30 cellular contexts compared by ENCODE assay signal in the genomic region with DNA sequence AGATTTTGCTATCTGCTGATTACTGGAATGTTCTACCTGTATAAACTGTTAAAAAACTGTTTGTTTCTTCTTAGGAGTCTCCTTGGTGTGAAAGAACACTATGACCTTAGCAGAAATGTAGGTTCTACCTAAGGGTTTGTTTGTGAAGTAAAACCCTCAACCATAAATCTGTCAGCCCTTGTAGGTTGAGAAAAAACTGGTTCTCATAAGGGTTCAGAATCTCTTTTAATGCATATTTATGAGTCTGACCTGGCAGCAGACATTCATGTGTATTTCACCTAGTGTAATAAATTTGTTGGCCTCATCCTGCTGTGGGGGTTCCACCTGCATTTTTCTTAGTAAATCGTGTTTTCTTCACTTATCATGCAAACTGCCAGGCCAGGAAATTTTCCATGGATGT. TPM values are rescaled to one million over a fixed set of nuclear protein-coding genes. Genes with fewer than 3 reads are reported as not detected.
"Had no signal": no experiment of that assay in that cellular context is flagged by ENCODE, and none has a peak within 500 bp of the region (broad histone marks: within the 10 kb centered on the region; RNA-seq: fewer than 3 reads in every experiment).

No MANE protein-coding gene starts in this region.

- H3K9me3 Mint-ChIP-seq: activated CD4-positive, alpha-beta memory T cell treated with anti-CD3 and anti-CD28 coated beads, Interleukin-2, amount 10 ng/mL, durations not matched to agents 7 days and 5 days; activated CD4-positive, alpha-beta T cell treated with anti-CD3 and anti-CD28 coated beads, Interleukin-2, amount 10 ng/mL, durations not matched to agents 7 days and 5 days; activated T-cell treated with anti-CD3 and anti-CD28 coated beads, Interleukin-2, amount 50 U/mL, for 4 hours; T-helper 2 cell treated with Interferon-gamma antibody and Interleukin-4, amounts not matched to agents 5 μg/mL and 100 μg/mL, for 36 hours; WTC11 had no signal

- H3K36me3 Mint-ChIP-seq: activated naive CD8-positive, alpha-beta T cell; WTC11 had no signal

- H3K9me3 ChIP-seq: adrenal gland, body of pancreas had no signal

- H3K4me3 ChIP-seq: adrenal gland, body of pancreas had no signal

- H3K36me3 ChIP-seq: adrenal gland had no signal

- H3K27me3 ChIP-seq: adrenal gland, body of pancreas had no signal

- H3K27ac ChIP-seq: adrenal gland, body of pancreas had no signal

- H3K4me1 ChIP-seq: body of pancreas had no signal

- FAIRE-seq: colon, endometrium, frontal cortex had no signal

- H3K27ac Mint-ChIP-seq: activated CD4-positive, alpha-beta memory T cell treated with anti-CD3 and anti-CD28 coated beads, Interleukin-2, amount 10 ng/mL, durations not matched to agents 7 days and 5 days; activated CD4-positive, alpha-beta T cell treated with anti-CD3 and anti-CD28 coated beads, Interleukin-2, amount 10 ng/mL, durations not matched to agents 7 days and 5 days; activated naive CD8-positive, alpha-beta T cell; activated T-helper 17 cell treated with anti-CD3 and anti-CD28 coated beads, Interleukin-2, amount 50 U/mL, for 72 hours; T-helper 17 cell; T-helper 2 cell treated with Interferon-gamma antibody and Interleukin-4, amounts not matched to agents 5 μg/mL and 100 μg/mL, for 36 hours; WTC11 had no signal

- H3K4me1 Mint-ChIP-seq: activated CD4-positive, alpha-beta memory T cell treated with anti-CD3 and anti-CD28 coated beads, Interleukin-2, amount 10 ng/mL, durations not matched to agents 7 days and 5 days; activated CD4-positive, alpha-beta T cell treated with anti-CD3 and anti-CD28 coated beads, Interleukin-2, amount 10 ng/mL, durations not matched to agents 7 days and 5 days; activated T-helper 17 cell treated with anti-CD3 and anti-CD28 coated beads, Interleukin-2, amount 50 U/mL, for 72 hours; T-helper 17 cell; WTC11 had no signal

- DNase-seq: activated CD4-positive, alpha-beta memory T cell treated with anti-CD3 and anti-CD28 coated beads, Interleukin-2, amount 10 ng/mL, durations not matched to agents 7 days and 5 days; activated CD4-positive, alpha-beta T cell treated with anti-CD3 and anti-CD28 coated beads for 1 hour; activated CD4-positive, alpha-beta T cell treated with anti-CD3 and anti-CD28 coated beads for 4 hours; activated CD4-positive, alpha-beta T cell treated with anti-CD3 and anti-CD28 coated beads, Interleukin-2, amount 10 ng/mL, durations not matched to agents 7 days and 5 days; activated CD4-positive, alpha-beta T cell treated with anti-CD3 and anti-CD28 coated beads, Interleukin-2, amount 50 U/mL, for 4 hours; activated CD8-positive, alpha-beta memory T cell treated with anti-CD3 and anti-CD28 coated beads, Interleukin-2, amount 50 U/mL, for 48 hours; activated effector memory CD4-positive, alpha-beta T cell treated with Interleukin-2 at 50 U/mL for 16 hours; activated gamma-delta T cell treated with Interleukin-2 at 50 U/mL for 16 hours; activated naive CD4-positive, alpha-beta T cell treated with anti-CD3 and anti-CD28 coated beads, Interleukin-2, amount 50 U/mL, for 16 hours; activated naive CD4-positive, alpha-beta T cell treated with Interleukin-2 at 50 U/mL for 16 hours; activated T-cell treated with anti-CD3 and anti-CD28 coated beads, Interleukin-2, amount 50 U/mL, for 4 hours; amygdala; aorta; body of pancreas; caudate nucleus; cortex of kidney; dermis blood vessel endothelial cell; effector CD4-positive, alpha-beta T cell; T-helper 1 cell; T-helper 17 cell; T1000 had no signal

- ATAC-seq: activated T-cell treated with anti-CD3 and anti-CD28 coated beads, Interleukin-2, amount 50 U/mL, for 4 hours; activated T-helper 17 cell treated with anti-CD3 and anti-CD28 coated beads, Interleukin-2, amount 50 U/mL, for 72 hours; body of pancreas; esophagus mucosa; T-helper 17 cell; WTC11 had no signal

- H3K27me3 Mint-ChIP-seq: activated CD4-positive, alpha-beta memory T cell treated with anti-CD3 and anti-CD28 coated beads, Interleukin-2, amount 10 ng/mL, durations not matched to agents 7 days and 5 days; activated CD4-positive, alpha-beta T cell treated with anti-CD3 and anti-CD28 coated beads, Interleukin-2, amount 10 ng/mL, durations not matched to agents 7 days and 5 days; activated naive CD8-positive, alpha-beta T cell; activated T-helper 17 cell treated with anti-CD3 and anti-CD28 coated beads, Interleukin-2, amount 50 U/mL, for 72 hours; T-helper 17 cell had no signal

- H3K4me3 Mint-ChIP-seq: activated CD4-positive, alpha-beta memory T cell treated with anti-CD3 and anti-CD28 coated beads, Interleukin-2, amount 10 ng/mL, durations not matched to agents 7 days and 5 days; activated CD4-positive, alpha-beta T cell treated with anti-CD3 and anti-CD28 coated beads, Interleukin-2, amount 10 ng/mL, durations not matched to agents 7 days and 5 days; activated naive CD8-positive, alpha-beta T cell; activated T-cell treated with anti-CD3 and anti-CD28 coated beads, Interleukin-2, amount 50 U/mL, for 4 hours; activated T-helper 17 cell treated with anti-CD3 and anti-CD28 coated beads, Interleukin-2, amount 50 U/mL, for 72 hours; T-helper 17 cell; T-helper 2 cell treated with Interferon-gamma antibody and Interleukin-4, amounts not matched to agents 5 μg/mL and 100 μg/mL, for 36 hours; WTC11 had no signal

RNA-seq across cellular contexts. Expression of a gene that starts 42.5 kb away (rescaled TPM):
- total RNA-seq: activated CD4-positive, alpha-beta memory T cell treated with anti-CD3 and anti-CD28 coated beads, Interleukin-2, amount 10 ng/mL, durations not matched to agents 7 days and 5 days had no signal
